In genomic region chr1:168408531-168409242, GRCh38 we compare ENCODE assay signal across 8 cellular contexts.
DNase-seq lines count a peak whose midpoint lies in the region; ATAC-seq and TF ChIP-seq lines count a peak whose summit lies in the region.

No MANE protein-coding gene starts in this region.

- H3K4me1 Mint-ChIP-seq in immature natural killer cell (peaks cover 50 to 73% of the 10 kb centered on the region in 2 donors), endothelial cell (ENCODE audit: unreplicated experiment) (no peaks in the 10 kb centered on the region)

- peak overlapping the region in 3 of 4 donors; percentile 15 to 49 (median 40) for H3K27ac ChIP-seq in tibial nerve

- DNase-seq in GM10266 (ENCODE audit: extremely low spot score) (peak; percentile 46), immature natural killer cell (peak; percentile 55 to 61 (median 56)), tibial nerve (ENCODE audit: low spot score in 2 of 2) (peak in 1 of 2 donors; percentile 20), DMS 273 (lab: John Stamatoyannopoulos, UW; ENCODE audit: unreplicated experiment) (no peak), endothelial cell (ENCODE audit: low spot score) (no peak), iPS-NIHi7 (ENCODE audit: extremely low spot score) (no peak)
- peak; percentile 19 to 27 for DNase-seq in activated CD8-positive, alpha-beta memory T cell treated with anti-CD3 and anti-CD28 coated beads for 1 hour (ENCODE audit: extremely low read depth in 1 of 2, low read depth in 1 of 2)

- peaks cover 0 to 16% (median 0%) of the 10 kb centered on the region in 4 donors for H3K9me3 ChIP-seq in tibial nerve

- TF ChIP-seq EP300 in tibial nerve (IDR thresholded peaks at IDR 0.05), result peak; percentile 18 to 73

- H3K27me3 Mint-ChIP-seq in immature natural killer cell (ENCODE audit: low read depth in 3 of 3) (peaks cover 19 to 26% (median 26%) of the 10 kb centered on the region in 3 donors), endothelial cell (ENCODE audit: unreplicated experiment) (peaks cover 5% of the 10 kb centered on the region)

- H3K27me3 ChIP-seq in tibial nerve, result no peaks in the 10 kb centered on the region

- no peak for TF ChIP-seq CTCF in GM10266 (IDR thresholded peaks at IDR 0.05; ENCODE audit: control insufficient read depth, insufficient read depth, low read depth, missing control alignments)
- no peak for TF ChIP-seq CTCF in tibial nerve (IDR thresholded peaks at IDR 0.05)
- TF ChIP-seq CTCF in endothelial cell (IDR thresholded peaks at IDR 0.05; ENCODE audit: unreplicated experiment), result no peak

- H3K36me3 ChIP-seq in tibial nerve, result no peaks in the 10 kb centered on the region

- peaks cover 0 to 17% (median 0%) of the 10 kb centered on the region in 4 donors for H3K4me1 ChIP-seq in tibial nerve

- peak; percentile 86 for ATAC-seq in HG03442 (IDR thresholded peaks at IDR 0.05; ENCODE audit: unreplicated experiment)

- no peak overlapping the region for H3K4me3 ChIP-seq in tibial nerve

- H3K36me3 Mint-ChIP-seq in immature natural killer cell, result peaks cover 0 to 5% (median 4%) of the 10 kb centered on the region in 3 donors
- no peaks in the 10 kb centered on the region for H3K36me3 Mint-ChIP-seq in endothelial cell (ENCODE audit: low read depth, unreplicated experiment)

- peak overlapping the region; percentile 66 to 74 (median 70) for H3K4me3 Mint-ChIP-seq in immature natural killer cell
- no peak overlapping the region for H3K4me3 Mint-ChIP-seq in endothelial cell (ENCODE audit: unreplicated experiment)

- H3K9me3 Mint-ChIP-seq in immature natural killer cell (peaks cover 0 to 13% (median 5%) of the 10 kb centered on the region in 6 donors), endothelial cell (ENCODE audit: unreplicated experiment) (no peaks in the 10 kb centered on the region)

- WGBS in tibial nerve, 2 donors, result 53 to 59% methylated on average over 6 of the region's 6 CpGs

- H3K27ac Mint-ChIP-seq in immature natural killer cell (peak overlapping the region; percentile 53 to 93 (median 85)), endothelial cell (ENCODE audit: unreplicated experiment) (no peak overlapping the region)

- TF ChIP-seq POLR2A in tibial nerve (IDR thresholded peaks at IDR 0.05), result no peak

Comparison
In these comparisons a context has a peak if more than half of its experiments do, and no peak if none do; other contexts are left out.
1. DNase-seq: peak in GM10266 (single experiment), activated CD8-positive, alpha-beta memory T cell treated with anti-CD3 and anti-CD28 coated beads for 1 hour (2 of 2) and immature natural killer cell (3 of 3); none in DMS 273 (single experiment), endothelial cell (single experiment) and iPS-NIHi7 (single experiment).